In the genomic region with DNA sequence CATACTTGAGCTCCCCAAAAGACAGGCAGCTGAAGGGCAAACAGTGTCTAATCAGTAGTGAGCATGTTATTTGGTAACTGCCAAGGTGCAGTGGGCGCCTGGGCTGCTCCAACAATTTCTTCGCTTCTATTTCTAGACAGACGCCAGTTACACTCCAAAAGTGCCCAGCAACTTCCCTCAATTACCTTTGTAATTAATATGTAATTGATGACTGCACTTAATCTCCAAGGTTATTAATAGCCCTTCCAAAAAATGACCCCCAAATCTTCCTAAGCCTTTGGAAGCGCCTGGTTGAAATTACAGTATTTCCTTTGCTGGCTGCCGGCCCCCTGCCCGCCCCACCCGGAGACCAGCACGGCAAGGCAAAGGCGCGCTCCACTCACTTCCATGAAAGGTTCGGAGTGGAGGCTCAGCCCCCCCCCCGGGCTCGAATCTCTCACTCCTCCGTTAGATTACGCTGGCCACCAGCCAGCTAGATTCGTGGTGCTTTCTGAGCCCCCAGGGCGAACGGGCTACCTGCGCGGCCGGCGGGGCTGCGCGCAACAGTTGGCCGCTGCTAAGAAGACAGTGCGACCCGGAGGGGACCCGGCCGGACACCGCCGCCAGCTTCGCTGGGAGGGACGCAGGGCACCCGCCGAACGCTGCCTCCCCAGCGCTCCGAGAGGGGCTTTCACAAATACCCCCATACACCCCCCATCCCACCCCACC, we compare ENCODE assay signal across 12 cellular contexts. TPM values are rescaled to one million over a fixed set of nuclear protein-coding genes. Genes with fewer than 3 reads are reported as not detected.
A peak's percentile ranks its signal among the peaks of the same experiment; 100 is the strongest.
DNase-seq lines count a peak whose midpoint lies in the region; ATAC-seq and TF ChIP-seq lines count a peak whose summit lies in the region.
"Had no signal": no experiment of that assay in that cellular context is flagged by ENCODE, and none has a peak within 500 bp of the region (broad histone marks: within the 10 kb centered on the region; RNA-seq: fewer than 3 reads in every experiment).

No MANE protein-coding gene starts in this region.

- TF ChIP-seq EP300 in stomach (IDR thresholded peaks at IDR 0.05), result no peak

- H3K9ac ChIP-seq in IMR-90 (ENCODE audit: low read depth, low read length), result no peak overlapping the region
- peak overlapping the region in 1 of 2 donors; percentile 43 for H3K9ac ChIP-seq in colonic mucosa (ENCODE audit: low read depth in 2 of 2, low read length in 2 of 2)

- no peak overlapping the region for H2AK5ac ChIP-seq in IMR-90 (ENCODE audit: low read depth, low read length)

- no peak overlapping the region for H3K56ac ChIP-seq in IMR-90 (ENCODE audit: extremely low read depth, insufficient read depth, low read length)

- H3K36me3 Mint-ChIP-seq in effector memory CD8-positive, alpha-beta T cell (ENCODE audit: insufficient read depth), result no peaks in the 10 kb centered on the region

- H2BK20ac ChIP-seq in IMR-90 (ENCODE audit: low read depth, low read length), result no peak overlapping the region

- peaks cover 0 to 1% of the 10 kb centered on the region in 2 donors for H3K4me1 Mint-ChIP-seq in effector memory CD8-positive, alpha-beta T cell (ENCODE audit: low read depth in 2 of 2)

- TF ChIP-seq POLR2A in IMR-90 (IDR thresholded peaks at IDR 0.05; ENCODE audit: low read depth, low read length), result no peak
- no peak for TF ChIP-seq POLR2A in stomach (IDR thresholded peaks at IDR 0.05)

- no peak overlapping the region for H2BK5ac ChIP-seq in IMR-90 (ENCODE audit: low read depth, low read length, poor library complexity, severe bottlenecking)

- no peak overlapping the region for H3K27ac Mint-ChIP-seq in effector memory CD8-positive, alpha-beta T cell
- H3K27ac Mint-ChIP-seq: activated CD8-positive, alpha-beta T cell treated with anti-CD3 and anti-CD28 coated beads for 36 hours had no signal

- no peaks in the 10 kb centered on the region for H3K79me1 ChIP-seq in IMR-90 (ENCODE audit: low read depth in 1 of 2, low read length in 2 of 2)

- no peak overlapping the region; the same call in 1 of the 2 replicates for H3K4me2 ChIP-seq in IMR-90 (ENCODE audit: low read depth, low read length)

- H2BK120ac ChIP-seq in IMR-90 (ENCODE audit: low read depth, low read length), result no peak overlapping the region

- DNase-seq in IMR-90, result no peak
- no peak for DNase-seq in colonic mucosa
- DNase-seq in lower lobe of right lung, result no peak
- no peak for DNase-seq in stomach
- DNase-seq in effector memory CD8-positive, alpha-beta T cell, result no peak
- no peak for DNase-seq in NAMALWA (ENCODE audit: low spot score)
- no peak for DNase-seq in activated CD4-positive, CD25-positive, alpha-beta regulatory T cell treated with anti-CD3 and anti-CD28 coated beads, Interleukin-2, amount 50 U/mL, for 72 hours
- DNase-seq: activated CD8-positive, alpha-beta T cell treated with anti-CD3 and anti-CD28 coated beads for 36 hours; GDM1; stimulated activated CD4-positive, alpha-beta T cell treated with anti-CD3 and anti-CD28 coated beads, Interleukin-2, amount 100 ng/mL, for 24 hours had no signal

- no peaks in the 10 kb centered on the region for H3K9me1 ChIP-seq in IMR-90 (ENCODE audit: insufficient read depth, low read length)

- no peak overlapping the region for H3K14ac ChIP-seq in IMR-90 (replicated peaks; ENCODE audit: low read depth, low read length)

- CTCF ChIA-PET in IMR-90 (lab: Yijun Ruan, JAX), result no interaction called here

- H3K9me3 ChIP-seq in IMR-90 (ENCODE audit: control insufficient read depth, insufficient read depth, low read length) (no peaks in the 10 kb centered on the region), colonic mucosa (no peaks in the 10 kb centered on the region), lower lobe of right lung (no peaks in the 10 kb centered on the region), stomach (no peaks in the 10 kb centered on the region)

- peaks cover 16% of the 10 kb centered on the region for H3K27me3 ChIP-seq in IMR-90 (ENCODE audit: control insufficient read depth, insufficient read depth, low read length)
- H3K27me3 ChIP-seq in colonic mucosa, result peaks cover 8% of the 10 kb centered on the region
- H3K27me3 ChIP-seq in lower lobe of right lung (ENCODE audit: low read depth), result no peaks in the 10 kb centered on the region
- peaks cover 0 to 28% (median 27%) of the 10 kb centered on the region in 3 donors for H3K27me3 ChIP-seq in stomach

- POLR2A ChIA-PET in IMR-90 (lab: Charles Lee; ENCODE audit: unreplicated experiment), result no interaction called here

- no peak overlapping the region for H2BK15ac ChIP-seq in IMR-90 (ENCODE audit: low read depth, low read length)

- H3K4me3 ChIP-seq in IMR-90 (ENCODE audit: insufficient read depth, low read depth, low read length) (peak overlapping the region; percentile 96), colonic mucosa (peak overlapping the region; percentile 56), lower lobe of right lung (peak overlapping the region; percentile 62), stomach (peak overlapping the region; percentile 58 to 68 (median 64))

- no peak for TF ChIP-seq RAD21 in IMR-90 (IDR thresholded peaks at IDR 0.05; ENCODE audit: low read length)

- H4K5ac ChIP-seq in IMR-90 (ENCODE audit: low read depth, low read length), result no peak overlapping the region

- H3K4me3 Mint-ChIP-seq in effector memory CD8-positive, alpha-beta T cell, result no peak overlapping the region
- H3K4me3 Mint-ChIP-seq: activated CD8-positive, alpha-beta T cell treated with anti-CD3 and anti-CD28 coated beads for 36 hours had no signal

- no peak overlapping the region for H4K91ac ChIP-seq in IMR-90 (ENCODE audit: insufficient read depth, low read depth, low read length)

- H3K18ac ChIP-seq in IMR-90 (ENCODE audit: low read depth, low read length), result no peak overlapping the region

- in situ Hi-C loops in IMR-90 (cut with MboI; ENCODE audit: low sequenced_read_pairs), result no loop called here

- H3K27ac ChIP-seq in IMR-90 (ENCODE audit: insufficient read depth, low read length), result no peak overlapping the region
- no peak overlapping the region for H3K27ac ChIP-seq in colonic mucosa
- H3K27ac ChIP-seq in lower lobe of right lung, result no peak overlapping the region
- peak overlapping the region in 4 of 5 donors; percentile 72 to 85 (median 80) for H3K27ac ChIP-seq in stomach

- no peak overlapping the region for H2AFZ ChIP-seq in IMR-90 (replicated peaks; ENCODE audit: low read length, poor library complexity)

- H4K20me1 ChIP-seq in IMR-90 (ENCODE audit: insufficient read depth, low read length), result no peaks in the 10 kb centered on the region

- dilution Hi-C loops in IMR-90 (cut with HindIII; ENCODE audit: low sequenced_read_pairs, unreplicated experiment), result no loop called here

- no peak overlapping the region for H2AK9ac ChIP-seq in IMR-90 (replicated peaks; ENCODE audit: low read depth, low read length, poor library complexity)

- H3K23ac ChIP-seq in IMR-90 (ENCODE audit: low read depth, low read length), result no peak overlapping the region

- peaks cover 7 to 48% of the 10 kb centered on the region in 2 donors for H3K27me3 Mint-ChIP-seq in effector memory CD8-positive, alpha-beta T cell

- 33% methylated on average over 17 of the region's 38 CpGs; no CpG with 5 or more reads in 1 of the 2 experiments for WGBS in IMR-90 (ENCODE audit: extremely low coverage in 2 of 2, insufficient read length in 1 of 2), 2 experiments
- WGBS in stomach, 5 donors, result 3 to 49% (median 15%) methylated on average over 10 to 38 of the region's 38 CpGs

- H3K36me3 ChIP-seq in IMR-90 (ENCODE audit: control insufficient read depth, insufficient read depth, low read length), result no peaks in the 10 kb centered on the region
- no peaks in the 10 kb centered on the region for H3K36me3 ChIP-seq in colonic mucosa
- H3K36me3 ChIP-seq in lower lobe of right lung, result no peaks in the 10 kb centered on the region
- H3K36me3 ChIP-seq in stomach, result no peaks in the 10 kb centered on the region

- ATAC-seq in IMR-90 (ENCODE audit: low read depth) (no peak), lower lobe of right lung (no peak), HG02852 (IDR thresholded peaks at IDR 0.05; ENCODE audit: unreplicated experiment) (no peak)
- no peak for ATAC-seq in effector memory CD8-positive, alpha-beta T cell (replicated peaks)
- ATAC-seq: activated CD8-positive, alpha-beta T cell treated with anti-CD3 and anti-CD28 coated beads for 36 hours had no signal

- H3K4ac ChIP-seq in IMR-90 (ENCODE audit: low read depth, low read length), result no peak overlapping the region

- intact Hi-C loops in IMR-90 (cut with micrococcal nuclease), result loop anchor here (10.0 kb wide), 1 partner anchor 251 kb away; no protein-coding TSS in a partner anchor
- intact Hi-C loops in colonic mucosa (cut with DNase I), result loop anchor here (10.0 kb wide), 1 partner anchor 251 kb away; no protein-coding TSS in a partner anchor
- intact Hi-C loops in lower lobe of right lung (cut with DNase I), result no loop called here
- intact Hi-C loops in stomach (cut with DNase I; ENCODE audit: low total_unique reads), result no loop called here

- TF ChIP-seq CTCF in IMR-90 (conservative IDR thresholded peaks at IDR 0.05; ENCODE audit: low read depth, low read length) (no peak), colonic mucosa (IDR thresholded peaks at IDR 0.05) (no peak), lower lobe of right lung (IDR thresholded peaks at IDR 0.05) (no peak), stomach (IDR thresholded peaks at IDR 0.05) (no peak)

- no TSS peak for BruUV-seq in IMR-90 (replicated peaks; lab: Mats Ljungman, UMichigan)

- H3K4me1 ChIP-seq in IMR-90 (ENCODE audit: control insufficient read depth, insufficient read depth, low read length), result no peaks in the 10 kb centered on the region; the same call in 1 of the 2 replicates
- H3K4me1 ChIP-seq in colonic mucosa, result no peaks in the 10 kb centered on the region
- H3K4me1 ChIP-seq in lower lobe of right lung, result no peaks in the 10 kb centered on the region
- H3K4me1 ChIP-seq in stomach, result peaks cover 0 to 8% (median 4%) of the 10 kb centered on the region in 4 donors

- no peak overlapping the region for H4K8ac ChIP-seq in IMR-90 (ENCODE audit: low read depth in 2 of 2, low read length in 2 of 2)

- peaks cover 0 to 1% of the 10 kb centered on the region in 2 donors for H3K9me3 Mint-ChIP-seq in effector memory CD8-positive, alpha-beta T cell
- H3K9me3 Mint-ChIP-seq: activated CD8-positive, alpha-beta T cell treated with anti-CD3 and anti-CD28 coated beads for 36 hours had no signal

TF ChIP-seq in IMR-90, 13 proteins besides CTCF, POLR2A, EP300 and RAD21:
- TF ChIP-seq MAFK (IDR thresholded peaks at IDR 0.05; ENCODE audit: low read depth, low read length) (no peak), CEBPB (IDR thresholded peaks at IDR 0.05; ENCODE audit: low read depth, low read length) (no peak)

RNA-seq across cellular contexts. Expression of a gene that starts 1.9 kb away (rescaled TPM):
- total RNA-seq in IMR-90 (2012; rRNA removed), result 0.54 and 0.56 TPM in 2 replicates
- polyA plus RNA-seq in IMR-90 (2012; rRNA removed), result 1.1 and 1.6 TPM in 2 replicates
- 0.45 and 0.89 TPM in 2 replicates for polyA plus RNA-seq in IMR-90 (2012; cell fraction: cytosol; rRNA removed)
- 0.35 and 0.48 TPM in 2 replicates for polyA plus RNA-seq in IMR-90 (2012; cell fraction: nucleus; rRNA removed; ENCODE audit: low replicate concordance)
- 10 to 100 TPM; 15.4 to 20.9 TPM for total RNA-seq in colonic mucosa
- total RNA-seq in lower lobe of right lung, result 41.9 TPM
- total RNA-seq in stomach, result 10 to 100 TPM; 14.1 to 32.1 (median 22.2) TPM
- polyA plus RNA-seq in stomach, result 1 to 10 TPM; 3.5 to 9.2 (median 4.5) TPM
- total RNA-seq: activated CD8-positive, alpha-beta T cell treated with anti-CD3 and anti-CD28 coated beads for 36 hours; RPMI7951 had no signal

Comparison
In these comparisons a context has a peak if more than half of its experiments do, and no peak if none do; other contexts are left out.
1. H3K27ac ChIP-seq: peak in stomach (4 of 5); none in IMR-90 (single experiment), colonic mucosa (single experiment) and lower lobe of right lung (single experiment).
2. intact Hi-C loops: an anchor here in IMR-90 (10.0 kb wide) and colonic mucosa (10.0 kb wide); none called in lower lobe of right lung and stomach.
3. Peak in every context shown above with its lines, with median percentiles within 50 percentile points of each other: H3K4me3 ChIP-seq.